Comparison of ENCODE assay signal across 20 cellular contexts in the genomic region with DNA sequence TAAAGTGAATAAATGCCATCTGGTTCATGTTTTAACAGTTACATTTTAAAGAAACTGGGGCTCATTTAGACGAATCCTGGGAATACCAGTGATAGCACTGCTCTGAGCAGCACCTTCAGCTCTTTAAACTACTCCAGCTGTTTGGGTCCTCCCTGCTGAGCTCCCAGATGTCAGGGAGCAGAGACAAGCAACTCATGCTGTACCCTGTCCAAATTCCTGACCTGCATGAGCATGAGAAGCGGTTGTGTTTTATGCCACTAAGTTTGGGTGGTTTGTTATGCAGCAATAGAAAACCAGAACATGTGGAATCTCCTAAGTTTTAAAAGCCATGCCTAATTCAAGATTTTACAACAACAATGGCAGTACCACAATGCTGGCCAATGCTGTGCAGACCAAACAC.
DNase-seq lines count a peak whose midpoint lies in the region; ATAC-seq, FAIRE-seq and TF ChIP-seq lines count a peak whose summit lies in the region.
"Had no signal": no experiment of that assay in that cellular context is flagged by ENCODE, and none has a peak within 500 bp of the region (broad histone marks: within the 10 kb centered on the region; RNA-seq: fewer than 3 reads in every experiment).

No MANE protein-coding gene starts in this region.

- H3K4me1 ChIP-seq in breast epithelium: no peaks in the 10 kb centered on the region
- H3K4me1 ChIP-seq: BE2C, HAP-1 had no signal

- intact Hi-C loops in breast epithelium (cut with DNase I; ENCODE audit: low total_unique reads): no loop called here
- intact Hi-C loops in MCF 10A (cut with micrococcal nuclease): no loop called here
- intact Hi-C loops in sciatic nerve (cut with DNase I): no loop called here

- DNase-seq in breast epithelium (ENCODE audit: low spot score in 2 of 2) (no peak), MCF 10A (ENCODE audit: unreplicated experiment) (no peak), bronchial epithelial cell (ENCODE audit: low read depth) (no peak), sciatic nerve (ENCODE audit: low spot score) (no peak), hepatic stellate cell (ENCODE audit: low spot score) (no peak), RPMI8226 (no peak)
- no peak for DNase-seq in stimulated activated CD4-positive, alpha-beta T cell treated with anti-CD3 and anti-CD28 coated beads, Interleukin-4, amount 100 ng/mL, for 4 hours
- DNase-seq: 8988T; BE2C; CD8-positive, alpha-beta T cell; COR-L47; DMS53; GF-D8; IMR-90; KBM-7 had no signal

- no TSS peak for BruUV-seq in MCF 10A (replicated peaks; lab: Mats Ljungman, UMichigan)

- no peaks in the 10 kb centered on the region for H3K27me3 ChIP-seq in breast epithelium
- H3K27me3 ChIP-seq in bronchial epithelial cell (ENCODE audit: control insufficient read depth, insufficient read depth, low read length): no peaks in the 10 kb centered on the region
- H3K27me3 ChIP-seq: BE2C had no signal

- no peak overlapping the region for H3K27ac Mint-ChIP-seq in MCF 10A (ENCODE audit: low read depth, unreplicated experiment)
- H3K27ac Mint-ChIP-seq: CD8-positive, alpha-beta T cell had no signal

- no peaks in the 10 kb centered on the region for H3K27me3 Mint-ChIP-seq in MCF 10A (ENCODE audit: insufficient read depth, unreplicated experiment)

- CTCF ChIA-PET in MCF 10A (lab: Yijun Ruan, JAX): no interaction called here

- H3K36me3 ChIP-seq in breast epithelium (no peaks in the 10 kb centered on the region), bronchial epithelial cell (ENCODE audit: control insufficient read depth, insufficient read depth, low read length) (no peaks in the 10 kb centered on the region)
- H3K36me3 ChIP-seq: BE2C, HAP-1 had no signal

- FAIRE-seq in bronchial epithelial cell (lab: Jason Lieb, UNC): peak; percentile 28
- FAIRE-seq: D721Med, GM12878, GM18507 had no signal

- POLR2A ChIA-PET in MCF 10A (lab: Yijun Ruan, JAX): no interaction called here

- H3K4me1 Mint-ChIP-seq in MCF 10A (ENCODE audit: insufficient read depth, unreplicated experiment): peaks cover 19% of the 10 kb centered on the region

- H3K4me3 ChIP-seq in breast epithelium (no peak overlapping the region), bronchial epithelial cell (ENCODE audit: low read depth, low read length) (no peak overlapping the region)
- H3K4me3 ChIP-seq: GM12878, HAP-1 had no signal

- TF ChIP-seq CTCF in breast epithelium (IDR thresholded peaks at IDR 0.05) (no peak), MCF 10A (IDR thresholded peaks at IDR 0.05; ENCODE audit: unreplicated experiment) (no peak), bronchial epithelial cell (IDR thresholded peaks at IDR 0.05; ENCODE audit: insufficient read depth, low read length, severe bottlenecking) (no peak)

- no peak overlapping the region for H3K4me3 Mint-ChIP-seq in MCF 10A (ENCODE audit: unreplicated experiment)
- H3K4me3 Mint-ChIP-seq: CD14-positive monocyte; CD8-positive, alpha-beta T cell had no signal

- no peak for TF ChIP-seq POLR2A in breast epithelium (IDR thresholded peaks at IDR 0.05)

- ATAC-seq in sciatic nerve: peak; percentile 27
- ATAC-seq: CD8-positive, alpha-beta T cell; GM12878 had no signal

- peak overlapping the region; percentile 58 to 68 for H3K27ac ChIP-seq in breast epithelium

- no peaks in the 10 kb centered on the region for H3K36me3 Mint-ChIP-seq in MCF 10A (ENCODE audit: insufficient read depth, unreplicated experiment)
- H3K36me3 Mint-ChIP-seq: CD14-positive monocyte; CD8-positive, alpha-beta T cell had no signal

- peaks cover 8% of the 10 kb centered on the region for H3K9me3 Mint-ChIP-seq in MCF 10A (ENCODE audit: unreplicated experiment)

- H3K9me3 ChIP-seq in breast epithelium: no peaks in the 10 kb centered on the region
- H3K9me3 ChIP-seq: BE2C, HAP-1 had no signal
